In genomic region chr2:36169843-36170242, GRCh38 we compare ENCODE assay signal across 19 cellular contexts.
"Had no signal": no experiment of that assay in that cellular context is flagged by ENCODE, and none has a peak within 500 bp of the region (broad histone marks: within the 10 kb centered on the region; RNA-seq: fewer than 3 reads in every experiment).

No MANE protein-coding gene starts in this region.

- ATAC-seq: T-cell had no signal

- H3K4me1 Mint-ChIP-seq: IgD-negative memory B cell, T-cell had no signal

- H3K36me3 Mint-ChIP-seq: IgD-negative memory B cell, T-cell had no signal

- H3K9me3 Mint-ChIP-seq: IgD-negative memory B cell, T-cell had no signal

- H3K4me3 Mint-ChIP-seq: IgD-negative memory B cell, T-cell had no signal

- DNase-seq: KBM-7, MV-4-11, NCI-H1048, NCI-H1105, NCI-H1417, NCI-H1436 treated with DMSO at 0.1 percent for 48 hours, NCI-H1694, NCI-H187 treated with DMSO at 0.1 percent for 48 hours, NCI-H2029 treated with DMSO at 0.1 percent for 48 hours, NCI-H2171 treated with DMSO at 0.1 percent for 48 hours, NCI-H345, NCI-H446 treated with DMSO at 0.1 percent for 48 hours, NCI-H510A treated with DMSO at 0.1 percent for 48 hours, NCI-H526, SHP77, T-cell had no signal

- H3K27ac ChIP-seq: HL-60, RWPE1 had no signal

- H3K27ac Mint-ChIP-seq: IgD-negative memory B cell, T-cell had no signal
